ENCODE assay signal across 1 cellular context in the genomic region with DNA sequence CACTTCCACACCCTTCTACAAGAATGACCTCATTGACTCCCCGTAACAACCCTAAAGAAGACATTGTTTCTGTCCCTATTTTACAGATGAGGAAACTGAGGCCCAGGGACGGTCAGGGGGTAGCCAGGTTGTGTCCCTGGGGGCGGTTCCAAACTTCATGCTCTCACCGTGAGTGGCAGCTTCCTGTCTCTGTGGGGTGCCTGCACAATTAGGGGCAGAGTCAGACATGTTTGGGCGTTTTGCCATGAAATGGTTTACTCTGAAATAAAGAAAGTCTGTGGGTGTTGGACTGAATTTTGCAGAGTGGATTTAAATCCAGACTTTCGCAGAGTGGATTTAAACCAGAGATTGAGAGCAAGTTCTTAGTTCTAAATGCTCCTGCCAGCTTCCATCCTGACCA.
TF ChIP-seq lines count a peak whose summit lies in the region.

No MANE protein-coding gene starts in this region.

TF ChIP-seq in K562, 482 proteins besides CTCF, POLR2A, EP300 and RAD21:
- TF ChIP-seq, protein P1, sequence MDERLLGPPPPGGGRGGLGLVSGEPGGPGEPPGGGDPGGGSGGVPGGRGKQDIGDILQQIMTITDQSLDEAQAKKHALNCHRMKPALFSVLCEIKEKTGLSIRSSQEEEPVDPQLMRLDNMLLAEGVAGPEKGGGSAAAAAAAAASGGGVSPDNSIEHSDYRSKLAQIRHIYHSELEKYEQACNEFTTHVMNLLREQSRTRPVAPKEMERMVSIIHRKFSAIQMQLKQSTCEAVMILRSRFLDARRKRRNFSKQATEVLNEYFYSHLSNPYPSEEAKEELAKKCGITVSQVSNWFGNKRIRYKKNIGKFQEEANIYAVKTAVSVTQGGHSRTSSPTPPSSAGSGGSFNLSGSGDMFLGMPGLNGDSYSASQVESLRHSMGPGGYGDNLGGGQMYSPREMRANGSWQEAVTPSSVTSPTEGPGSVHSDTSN (CRISPR knock-in tag; IDR thresholded peaks at IDR 0.05; ENCODE audit: low read depth) = no peak
- TF ChIP-seq, protein P1 (tag; conservative IDR thresholded peaks at IDR 0.05; ENCODE audit: low read depth) = 0 out of 2 replicates have a peak, but pooled peaks have one; percentile 10
- no peak for TF ChIP-seq HNRNPK (IDR thresholded peaks at IDR 0.05; ENCODE audit: low read depth, low read length, poor library complexity, severe bottlenecking)
- no peak for TF ChIP-seq ZNF764 (CRISPR knock-in tag; IDR thresholded peaks at IDR 0.05; ENCODE audit: low read depth)
- TF ChIP-seq KDM1A (IDR thresholded peaks at IDR 0.05) = 0 out of 4 replicates have a peak, but pooled peaks of 1 of the 2 experiments have one; percentile 9
- no peak for TF ChIP-seq ATF1 (CRISPR knock-in tag; IDR thresholded peaks at IDR 0.05)
- no peak for TF ChIP-seq ATF1 (tag; IDR thresholded peaks at IDR 0.05)
- TF ChIP-seq RBM25 (IDR thresholded peaks at IDR 0.05; ENCODE audit: low read depth, low read length, severe bottlenecking) = peak; percentile 76
- TF ChIP-seq MEIS2 (IDR thresholded peaks at IDR 0.05; ENCODE audit: partially characterized antibody) = no peak
- TF ChIP-seq, protein P2, sequence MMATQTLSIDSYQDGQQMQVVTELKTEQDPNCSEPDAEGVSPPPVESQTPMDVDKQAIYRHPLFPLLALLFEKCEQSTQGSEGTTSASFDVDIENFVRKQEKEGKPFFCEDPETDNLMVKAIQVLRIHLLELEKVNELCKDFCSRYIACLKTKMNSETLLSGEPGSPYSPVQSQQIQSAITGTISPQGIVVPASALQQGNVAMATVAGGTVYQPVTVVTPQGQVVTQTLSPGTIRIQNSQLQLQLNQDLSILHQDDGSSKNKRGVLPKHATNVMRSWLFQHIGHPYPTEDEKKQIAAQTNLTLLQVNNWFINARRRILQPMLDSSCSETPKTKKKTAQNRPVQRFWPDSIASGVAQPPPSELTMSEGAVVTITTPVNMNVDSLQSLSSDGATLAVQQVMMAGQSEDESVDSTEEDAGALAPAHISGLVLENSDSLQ (IDR thresholded peaks at IDR 0.05) = peak; percentile 76
- TF ChIP-seq NFIC (IDR thresholded peaks at IDR 0.05) = peak; percentile 22; the same call in 1 of the 2 replicates
- TF ChIP-seq, protein P3, sequence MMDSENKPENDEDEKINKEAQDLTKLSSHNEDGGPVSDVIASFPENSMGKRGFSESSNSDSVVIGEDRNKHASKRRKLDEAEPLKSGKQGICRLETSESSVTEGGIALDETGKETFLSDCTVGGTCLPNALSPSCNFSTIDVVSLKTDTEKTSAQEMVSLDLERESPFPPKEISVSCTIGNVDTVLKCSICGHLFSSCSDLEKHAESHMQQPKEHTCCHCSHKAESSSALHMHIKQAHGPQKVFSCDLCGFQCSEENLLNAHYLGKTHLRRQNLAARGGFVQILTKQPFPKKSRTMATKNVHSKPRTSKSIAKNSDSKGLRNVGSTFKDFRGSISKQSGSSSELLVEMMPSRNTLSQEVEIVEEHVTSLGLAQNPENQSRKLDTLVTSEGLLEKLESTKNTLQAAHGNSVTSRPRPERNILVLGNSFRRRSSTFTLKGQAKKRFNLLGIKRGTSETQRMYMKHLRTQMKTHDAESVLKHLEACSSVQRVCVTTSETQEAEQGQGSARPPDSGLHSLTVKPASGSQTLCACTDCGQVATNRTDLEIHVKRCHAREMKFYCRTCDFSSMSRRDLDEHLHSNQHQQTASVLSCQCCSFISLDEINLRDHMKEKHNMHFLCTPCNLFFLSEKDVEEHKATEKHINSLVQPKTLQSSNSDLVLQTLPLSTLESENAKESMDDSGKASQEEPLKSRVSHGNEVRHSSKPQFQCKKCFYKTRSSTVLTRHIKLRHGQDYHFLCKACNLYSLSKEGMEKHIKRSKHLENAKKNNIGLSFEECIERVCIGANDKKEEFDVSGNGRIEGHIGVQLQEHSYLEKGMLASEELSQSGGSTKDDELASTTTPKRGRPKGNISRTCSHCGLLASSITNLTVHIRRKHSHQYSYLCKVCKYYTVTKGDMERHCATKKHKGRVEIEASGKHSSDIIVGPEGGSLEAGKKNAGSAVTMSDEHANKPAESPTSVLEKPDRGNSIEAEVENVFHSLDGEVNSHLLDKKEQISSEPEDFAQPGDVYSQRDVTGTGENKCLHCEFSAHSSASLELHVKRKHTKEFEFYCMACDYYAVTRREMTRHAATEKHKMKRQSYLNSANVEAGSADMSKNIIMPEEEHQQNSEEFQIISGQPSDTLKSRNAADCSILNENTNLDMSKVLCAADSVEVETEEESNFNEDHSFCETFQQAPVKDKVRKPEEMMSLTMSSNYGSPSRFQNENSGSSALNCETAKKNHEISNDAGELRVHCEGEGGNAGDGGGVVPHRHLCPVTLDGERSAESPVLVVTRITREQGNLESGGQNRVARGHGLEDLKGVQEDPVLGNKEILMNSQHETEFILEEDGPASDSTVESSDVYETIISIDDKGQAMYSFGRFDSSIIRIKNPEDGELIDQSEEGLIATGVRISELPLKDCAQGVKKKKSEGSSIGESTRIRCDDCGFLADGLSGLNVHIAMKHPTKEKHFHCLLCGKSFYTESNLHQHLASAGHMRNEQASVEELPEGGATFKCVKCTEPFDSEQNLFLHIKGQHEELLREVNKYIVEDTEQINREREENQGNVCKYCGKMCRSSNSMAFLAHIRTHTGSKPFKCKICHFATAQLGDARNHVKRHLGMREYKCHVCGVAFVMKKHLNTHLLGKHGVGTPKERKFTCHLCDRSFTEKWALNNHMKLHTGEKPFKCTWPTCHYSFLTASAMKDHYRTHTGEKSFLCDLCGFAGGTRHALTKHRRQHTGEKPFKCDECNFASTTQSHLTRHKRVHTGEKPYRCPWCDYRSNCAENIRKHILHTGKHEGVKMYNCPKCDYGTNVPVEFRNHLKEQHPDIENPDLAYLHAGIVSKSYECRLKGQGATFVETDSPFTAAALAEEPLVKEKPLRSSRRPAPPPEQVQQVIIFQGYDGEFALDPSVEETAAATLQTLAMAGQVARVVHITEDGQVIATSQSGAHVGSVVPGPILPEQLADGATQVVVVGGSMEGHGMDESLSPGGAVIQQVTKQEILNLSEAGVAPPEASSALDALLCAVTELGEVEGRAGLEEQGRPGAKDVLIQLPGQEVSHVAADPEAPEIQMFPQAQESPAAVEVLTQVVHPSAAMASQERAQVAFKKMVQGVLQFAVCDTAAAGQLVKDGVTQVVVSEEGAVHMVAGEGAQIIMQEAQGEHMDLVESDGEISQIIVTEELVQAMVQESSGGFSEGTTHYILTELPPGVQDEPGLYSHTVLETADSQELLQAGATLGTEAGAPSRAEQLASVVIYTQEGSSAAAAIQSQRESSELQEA (IDR thresholded peaks at IDR 0.05; ENCODE audit: low read depth) = peak; percentile 46; the same call in 1 of the 2 replicates
